8 cellular contexts compared by ENCODE assay signal in genomic region chr1:28233264-28233606, GRCh38. TPM values are rescaled to one million over a fixed set of nuclear protein-coding genes. Genes with fewer than 3 reads are reported as not detected.
A peak's percentile ranks its signal among the peaks of the same experiment; 100 is the strongest.
DNase-seq lines count a peak whose midpoint lies in the region; ATAC-seq and TF ChIP-seq lines count a peak whose summit lies in the region.

No MANE protein-coding gene starts in this region.

- POLR2A ChIA-PET in Caco-2 (lab: Charles Lee), result no interaction called here

- no peaks in the 10 kb centered on the region for H3K36me3 ChIP-seq in Caco-2 (ENCODE audit: control insufficient read depth, insufficient read depth, low read length)
- peaks cover 0 to 16% (median 4%) of the 10 kb centered on the region in 3 donors for H3K36me3 ChIP-seq in Peyer's patch
- H3K36me3 ChIP-seq in trophoblast cell (ENCODE audit: control insufficient read depth in 1 of 2, insufficient read depth in 2 of 2, low read length in 2 of 2), result peaks cover 0 to 8% of the 10 kb centered on the region in 2 experiments
- H3K36me3 ChIP-seq in body of pancreas (replicated peaks in 1 of 2; ENCODE audit: insufficient read depth in 1 of 2, low read depth in 2 of 2), result peaks cover 0 to 5% of the 10 kb centered on the region in 2 donors

- no peaks in the 10 kb centered on the region for H3K27me3 Mint-ChIP-seq in Caco-2 (ENCODE audit: insufficient read depth, unreplicated experiment)

- CTCF ChIA-PET in Caco-2 (lab: Charles Lee), result no interaction called here

- no peak for ATAC-seq in body of pancreas
- ATAC-seq in GM18861 (IDR thresholded peaks at IDR 0.05; ENCODE audit: unreplicated experiment), result no peak
- no peak for ATAC-seq in GM21786 (IDR thresholded peaks at IDR 0.05; ENCODE audit: unreplicated experiment)

- H4K8ac ChIP-seq in trophoblast cell (ENCODE audit: low read depth, low read length), result peak overlapping the region; percentile 41

- peak overlapping the region; percentile 20 for H2AFZ ChIP-seq in trophoblast cell (ENCODE audit: insufficient read depth, low read length, poor library complexity)

- H3K27ac ChIP-seq in Peyer's patch, result peak overlapping the region in 3 of 4 donors; percentile 65 to 80 (median 72)
- H3K27ac ChIP-seq in epithelial cell of prostate, result peak overlapping the region; percentile 50
- H3K27ac ChIP-seq in trophoblast cell (ENCODE audit: low read depth, low read length), result no peak overlapping the region
- H3K27ac ChIP-seq in body of pancreas, result peak overlapping the region in 2 of 4 donors; percentile 77 to 84

- no peak overlapping the region; the same call in 1 of the 2 replicates for H3K4me3 ChIP-seq in Caco-2 (ENCODE audit: low read depth, low read length)
- peak overlapping the region; percentile 72 to 97 (median 86) for H3K4me3 ChIP-seq in Peyer's patch
- H3K4me3 ChIP-seq in trophoblast cell (ENCODE audit: low read depth, low read length), result no peak overlapping the region
- no peak overlapping the region for H3K4me3 ChIP-seq in body of pancreas

- no peaks in the 10 kb centered on the region for H3K27me3 ChIP-seq in Caco-2 (replicated peaks; ENCODE audit: control insufficient read depth, insufficient read depth, low read length)
- no peaks in the 10 kb centered on the region for H3K27me3 ChIP-seq in Peyer's patch
- no peaks in the 10 kb centered on the region for H3K27me3 ChIP-seq in trophoblast cell (ENCODE audit: insufficient read depth, low read length)
- H3K27me3 ChIP-seq in body of pancreas, result no peaks in the 10 kb centered on the region

- no CpG with 5 or more reads among the region's 14 CpGs for WGBS in trophoblast cell (ENCODE audit: extremely low coverage, insufficient coverage, insufficient read length)
- 55 to 56% methylated on average over 14 of the region's 14 CpGs for WGBS in body of pancreas, 2 donors

- H2BK12ac ChIP-seq in trophoblast cell (ENCODE audit: low read length), result no peak overlapping the region

- no peak for DNase-seq in Caco-2
- no peak for DNase-seq in Peyer's patch
- no peak for DNase-seq in epithelial cell of prostate (ENCODE audit: low read depth, low spot score)
- no peak for DNase-seq in trophoblast cell
- no peak for DNase-seq in effector CD4-positive, alpha-beta T cell
- DNase-seq in body of pancreas, result no peak

- intact Hi-C loops in Caco-2 (cut with micrococcal nuclease; ENCODE audit: unreplicated experiment), result no loop called here
- intact Hi-C loops in body of pancreas (cut with DNase I), result no loop called here

- no peak overlapping the region for H4K91ac ChIP-seq in trophoblast cell (ENCODE audit: low read depth, low read length)

- peaks cover 10% of the 10 kb centered on the region for H3K79me1 ChIP-seq in trophoblast cell (ENCODE audit: low read length)

- H3K4me1 ChIP-seq in Caco-2, result no peaks in the 10 kb centered on the region
- H3K4me1 ChIP-seq in Peyer's patch, result peaks cover 0 to 35% (median 12%) of the 10 kb centered on the region in 4 donors
- peaks cover 7% of the 10 kb centered on the region in 2 experiments for H3K4me1 ChIP-seq in trophoblast cell (ENCODE audit: control insufficient read depth in 1 of 2, insufficient read depth in 2 of 2, low read length in 2 of 2)
- peaks cover 53% of the 10 kb centered on the region for H3K4me1 ChIP-seq in body of pancreas

- H3K4me3 Mint-ChIP-seq in Caco-2 (ENCODE audit: unreplicated experiment), result peak overlapping the region; percentile 100

- H2BK5ac ChIP-seq in trophoblast cell (ENCODE audit: low read depth, low read length, poor library complexity), result no peak overlapping the region

- H3K14ac ChIP-seq in trophoblast cell (ENCODE audit: low read length), result no peak overlapping the region

- H3K18ac ChIP-seq in trophoblast cell (ENCODE audit: low read length), result no peak overlapping the region

- no peak overlapping the region for H4K12ac ChIP-seq in trophoblast cell (ENCODE audit: low read depth, low read length)

- BruUV-seq in Caco-2 (replicated peaks; lab: Mats Ljungman, UMichigan), result no TSS peak

- no peak overlapping the region for H2AK5ac ChIP-seq in trophoblast cell (ENCODE audit: low read length)

- peaks cover 18% of the 10 kb centered on the region for H3K79me2 ChIP-seq in trophoblast cell (ENCODE audit: control insufficient read depth, insufficient read depth, low read length, poor library complexity)

- TF ChIP-seq CTCF in Caco-2 (IDR thresholded peaks at IDR 0.05; ENCODE audit: insufficient read depth in 1 of 2, low read depth in 1 of 2, low read length in 1 of 2, severe bottlenecking in 1 of 2, unreplicated experiment in 1 of 2) (no peak), Peyer's patch (IDR thresholded peaks at IDR 0.05) (no peak), body of pancreas (IDR thresholded peaks at IDR 0.05) (no peak)

- no peak overlapping the region for H3K9ac ChIP-seq in trophoblast cell (ENCODE audit: low read length)

- H2BK120ac ChIP-seq in trophoblast cell (ENCODE audit: insufficient read depth, low read length, poor library complexity), result no peak overlapping the region

- H3K27ac Mint-ChIP-seq in Caco-2 (ENCODE audit: unreplicated experiment), result peak overlapping the region; percentile 100

- H3K23ac ChIP-seq in trophoblast cell (ENCODE audit: low read length), result no peak overlapping the region

- no peak overlapping the region for H3K4me2 ChIP-seq in trophoblast cell (ENCODE audit: low read length)

- no peaks in the 10 kb centered on the region for H3K9me3 ChIP-seq in Caco-2
- no peaks in the 10 kb centered on the region for H3K9me3 ChIP-seq in Peyer's patch
- H3K9me3 ChIP-seq in trophoblast cell (ENCODE audit: insufficient read depth, low read depth, low read length), result no peaks in the 10 kb centered on the region
- no peaks in the 10 kb centered on the region for H3K9me3 ChIP-seq in body of pancreas

- H3K4me1 Mint-ChIP-seq in Caco-2 (ENCODE audit: low read depth, unreplicated experiment), result no peaks in the 10 kb centered on the region

- H3K9me3 Mint-ChIP-seq in Caco-2 (ENCODE audit: unreplicated experiment), result no peaks in the 10 kb centered on the region

- H3K4ac ChIP-seq in trophoblast cell (ENCODE audit: low read depth, low read length), result no peak overlapping the region

- TF ChIP-seq POLR2A in Peyer's patch (IDR thresholded peaks at IDR 0.05), result no peak
- no peak for TF ChIP-seq POLR2A in body of pancreas (IDR thresholded peaks at IDR 0.05)

- peaks cover 12% of the 10 kb centered on the region for H3K36me3 Mint-ChIP-seq in Caco-2 (ENCODE audit: insufficient read depth, unreplicated experiment)

RNA-seq across cellular contexts. Expression of gene DNAJC8, which starts 0.4 kb away (rescaled TPM):
- 67.3 and 69.4 TPM in 2 replicates for total RNA-seq in Caco-2 (2022)
- 10 to 100 TPM; 25.9 to 52.8 (median 33.0) TPM for total RNA-seq in Peyer's patch
- 116 and 119 TPM in 2 replicates for polyA plus RNA-seq in trophoblast cell (2013)
- total RNA-seq in body of pancreas, result 10 to 100 TPM; 18.7 to 53.1 TPM

RNA-seq across cellular contexts. Expression of gene ATP5IF1, which starts 2.7 kb away (rescaled TPM):
- total RNA-seq in Caco-2 (2022), result 126 and 130 TPM in 2 replicates
- 100 to 1,000 TPM; 180 to 381 (median 358) TPM for total RNA-seq in Peyer's patch
- polyA plus RNA-seq in trophoblast cell (2013), result 429 and 430 TPM in 2 replicates
- total RNA-seq in body of pancreas, result 10 to 100 TPM; 62.0 to 93.4 TPM

RNA-seq across cellular contexts. Expression of gene SESN2, which starts 26.1 kb away (rescaled TPM):
- total RNA-seq in Caco-2 (2022) (33.2 and 34.5 TPM in 2 replicates), Peyer's patch (10 to 100 TPM in 3 of 4 donors, 1 to 10 TPM in 1; 4.1 to 33.8 (median 26.1) TPM), body of pancreas (10 to 100 TPM in 1 of 2 donors, 1 to 10 TPM in 1; 8.2 to 12.5 TPM)
- polyA plus RNA-seq in trophoblast cell (2013), result 58.3 and 60.8 TPM in 2 replicates

RNA-seq across cellular contexts. Expression of gene PTAFR, which starts 56.7 kb away (rescaled TPM):
- 0.12 and 0.32 TPM in 2 replicates for total RNA-seq in Caco-2 (2022)
- total RNA-seq in Peyer's patch, result 1 to 10 TPM in 3 of 4 donors, under 1 TPM in 1; 0.53 to 1.8 (median 1.7) TPM
- polyA plus RNA-seq in trophoblast cell (2013), result 0.08 and 0.11 TPM in 2 replicates
- total RNA-seq in body of pancreas, result 1 to 10 TPM; 2.3 to 3.6 TPM

Comparison
In these comparisons a context has a peak if more than half of its experiments do, and no peak if none do; other contexts are left out.
1. H3K4me3 ChIP-seq: peak in Peyer's patch (4 of 4); none in Caco-2 (single experiment), trophoblast cell (single experiment) and body of pancreas (0 of 2).